Comparison of ENCODE assay signal across 25 cellular contexts in the genomic region with DNA sequence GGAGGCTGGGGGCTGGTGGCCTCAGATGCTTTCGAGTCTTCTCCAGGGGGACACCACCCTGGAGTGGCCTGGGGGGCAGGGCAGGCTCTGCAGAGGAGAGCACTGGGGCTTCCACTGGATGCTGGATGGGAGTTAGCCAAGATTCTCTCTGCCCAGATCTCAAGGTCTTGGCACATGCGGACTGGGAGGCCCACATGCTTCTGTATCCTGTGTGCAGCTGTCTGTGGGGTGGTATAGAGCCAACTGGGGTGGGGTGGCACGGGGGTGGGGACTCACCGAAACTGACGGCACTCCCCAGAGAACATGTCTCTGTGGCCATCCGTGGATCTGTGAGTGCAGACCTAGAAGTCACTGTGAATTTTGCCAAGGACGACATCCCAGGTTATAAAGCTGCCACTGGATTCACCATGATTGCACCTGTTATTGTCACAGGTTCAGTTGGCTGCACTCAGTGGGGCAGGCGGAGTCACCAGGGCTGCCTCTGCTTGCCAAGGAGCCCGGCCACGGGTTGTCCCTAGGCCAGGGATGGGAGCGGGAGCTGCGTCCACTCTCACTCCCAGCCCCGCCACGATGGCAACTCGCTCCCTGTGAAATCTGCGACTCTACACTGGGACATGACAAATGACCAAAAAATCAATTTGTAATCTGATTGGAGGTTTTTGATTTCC.
"Had no signal": no experiment of that assay in that cellular context is flagged by ENCODE, and none has a peak within 500 bp of the region (broad histone marks: within the 10 kb centered on the region; RNA-seq: fewer than 3 reads in every experiment).

No MANE protein-coding gene starts in this region.

- DNase-seq: activated CD4-positive, alpha-beta memory T cell treated with anti-CD3 and anti-CD28 coated beads, Interleukin-2, amount 10 ng/mL, durations not matched to agents 7 days and 5 days; activated CD4-positive, alpha-beta T cell treated with anti-CD3 and anti-CD28 coated beads for 36 hours; activated CD4-positive, alpha-beta T cell treated with anti-CD3 and anti-CD28 coated beads, Interleukin-2, amount 10 ng/mL, durations not matched to agents 24 days and 14 days; activated CD4-positive, CD25-positive, alpha-beta regulatory T cell; activated CD4-positive, CD25-positive, alpha-beta regulatory T cell treated with anti-CD3 and anti-CD28 coated beads, Interleukin-2, amount 50 U/mL, for 72 hours; activated CD8-positive, alpha-beta memory T cell treated with anti-CD3 and anti-CD28 coated beads, Interleukin-2, amount 50 U/mL, for 48 hours; activated gamma-delta T cell; activated naive CD4-positive, alpha-beta T cell; activated naive CD4-positive, alpha-beta T cell treated with anti-CD3 and anti-CD28 coated beads, Interleukin-2, amount 10 ng/mL, durations not matched to agents 7 days and 5 days; activated T-cell treated with anti-CD3 and anti-CD28 coated beads for 4 hours; activated T-cell treated with anti-CD3 and anti-CD28 coated beads, Interleukin-2, amount 50 U/mL, for 24 hours; activated T-cell treated with anti-CD3 and anti-CD28 coated beads, Interleukin-2, amount 50 U/mL, for 72 hours; amniotic stem cell; anterior cingulate cortex; brain microvascular endothelial cell; cortex of kidney; dermis blood vessel endothelial cell; effector CD8-positive, alpha-beta T cell; esophagus squamous epithelium; foreskin melanocyte; head of caudate nucleus; T-helper 2 cell had no signal

- H3K27ac Mint-ChIP-seq: activated CD4-positive, alpha-beta memory T cell treated with anti-CD3 and anti-CD28 coated beads, Interleukin-2, amount 10 ng/mL, durations not matched to agents 7 days and 5 days; activated CD4-positive, alpha-beta T cell treated with anti-CD3 and anti-CD28 coated beads for 36 hours; activated CD4-positive, alpha-beta T cell treated with anti-CD3 and anti-CD28 coated beads, Interleukin-2, amount 10 ng/mL, durations not matched to agents 24 days and 14 days; activated naive CD4-positive, alpha-beta T cell treated with anti-CD3 and anti-CD28 coated beads, Interleukin-2, amount 10 ng/mL, durations not matched to agents 7 days and 5 days; activated naive CD8-positive, alpha-beta T cell; activated T-cell treated with anti-CD3 and anti-CD28 coated beads, Interleukin-2, amount 50 U/mL, for 24 hours; activated T-cell treated with anti-CD3 and anti-CD28 coated beads, Interleukin-2, amount 50 U/mL, for 72 hours had no signal

- H3K4me1 ChIP-seq: esophagus squamous epithelium had no signal

- H3K9me3 Mint-ChIP-seq: activated CD4-positive, alpha-beta memory T cell treated with anti-CD3 and anti-CD28 coated beads, Interleukin-2, amount 10 ng/mL, durations not matched to agents 7 days and 5 days; activated CD4-positive, alpha-beta T cell treated with anti-CD3 and anti-CD28 coated beads, Interleukin-2, amount 10 ng/mL, durations not matched to agents 24 days and 14 days; activated naive CD4-positive, alpha-beta T cell treated with anti-CD3 and anti-CD28 coated beads, Interleukin-2, amount 10 ng/mL, durations not matched to agents 7 days and 5 days; activated T-cell treated with anti-CD3 and anti-CD28 coated beads, Interleukin-2, amount 50 U/mL, for 24 hours; activated T-cell treated with anti-CD3 and anti-CD28 coated beads, Interleukin-2, amount 50 U/mL, for 72 hours; central memory CD8-positive, alpha-beta T cell had no signal

- H3K4me1 Mint-ChIP-seq: activated CD4-positive, alpha-beta memory T cell treated with anti-CD3 and anti-CD28 coated beads, Interleukin-2, amount 10 ng/mL, durations not matched to agents 7 days and 5 days; activated CD4-positive, alpha-beta T cell treated with anti-CD3 and anti-CD28 coated beads for 36 hours; activated CD4-positive, alpha-beta T cell treated with anti-CD3 and anti-CD28 coated beads, Interleukin-2, amount 10 ng/mL, durations not matched to agents 24 days and 14 days; activated naive CD4-positive, alpha-beta T cell treated with anti-CD3 and anti-CD28 coated beads, Interleukin-2, amount 10 ng/mL, durations not matched to agents 7 days and 5 days; central memory CD8-positive, alpha-beta T cell had no signal

- H3K4me3 Mint-ChIP-seq: activated CD4-positive, alpha-beta memory T cell treated with anti-CD3 and anti-CD28 coated beads, Interleukin-2, amount 10 ng/mL, durations not matched to agents 7 days and 5 days; activated CD4-positive, alpha-beta T cell treated with anti-CD3 and anti-CD28 coated beads for 36 hours; activated CD4-positive, alpha-beta T cell treated with anti-CD3 and anti-CD28 coated beads, Interleukin-2, amount 10 ng/mL, durations not matched to agents 24 days and 14 days; activated naive CD4-positive, alpha-beta T cell treated with anti-CD3 and anti-CD28 coated beads, Interleukin-2, amount 10 ng/mL, durations not matched to agents 7 days and 5 days; activated naive CD8-positive, alpha-beta T cell; activated T-cell treated with anti-CD3 and anti-CD28 coated beads, Interleukin-2, amount 50 U/mL, for 24 hours; activated T-cell treated with anti-CD3 and anti-CD28 coated beads, Interleukin-2, amount 50 U/mL, for 72 hours; central memory CD8-positive, alpha-beta T cell had no signal

- H3K36me3 ChIP-seq: brain microvascular endothelial cell, esophagus squamous epithelium had no signal

- H3K27ac ChIP-seq: brain microvascular endothelial cell, epithelial cell of prostate, esophagus squamous epithelium had no signal

- H3K27me3 ChIP-seq: brain microvascular endothelial cell, esophagus squamous epithelium had no signal

- H3K9me3 ChIP-seq: esophagus squamous epithelium had no signal

- H3K4me3 ChIP-seq: esophagus squamous epithelium had no signal

- ATAC-seq: activated CD4-positive, alpha-beta T cell treated with anti-CD3 and anti-CD28 coated beads for 36 hours; activated T-cell treated with anti-CD3 and anti-CD28 coated beads, Interleukin-2, amount 50 U/mL, for 72 hours had no signal

- H3K36me3 Mint-ChIP-seq: activated naive CD4-positive, alpha-beta T cell treated with anti-CD3 and anti-CD28 coated beads, Interleukin-2, amount 10 ng/mL, durations not matched to agents 7 days and 5 days; activated naive CD8-positive, alpha-beta T cell had no signal
